1 cellular context compared by ENCODE assay signal in genomic region chr15:57305009-57305408, GRCh38.
TF ChIP-seq lines count a peak whose summit lies in the region.

No MANE protein-coding gene starts in this region.

TF ChIP-seq in WTC11, 78 proteins besides CTCF, POLR2A, EP300 and RAD21 (continued from another document):
- TF ChIP-seq HMGXB4 (CRISPR knock-in tag; IDR thresholded peaks at IDR 0.05) (no peak), ZNF281 (CRISPR knock-in tag; IDR thresholded peaks at IDR 0.05) (no peak), AFF4 (CRISPR knock-in tag; IDR thresholded peaks at IDR 0.05; ENCODE audit: borderline replicate concordance) (no peak), MAX (CRISPR knock-in tag; IDR thresholded peaks at IDR 0.05) (no peak), ATF1 (CRISPR knock-in tag; IDR thresholded peaks at IDR 0.05) (no peak), GABPB1 (CRISPR knock-in tag; IDR thresholded peaks at IDR 0.05) (no peak), IRF1 (CRISPR knock-in tag; IDR thresholded peaks at IDR 0.05) (no peak), RORB (CRISPR knock-in tag; IDR thresholded peaks at IDR 0.05) (no peak), IRF2 (CRISPR knock-in tag; IDR thresholded peaks at IDR 0.05; ENCODE audit: borderline replicate concordance, low read depth) (no peak), E2F4 (CRISPR knock-in tag; IDR thresholded peaks at IDR 0.05; ENCODE audit: borderline replicate concordance, low read depth) (no peak)
TF ChIP-seq in WTC11: peak in this region for 0.
